ENCODE assay signal across 8 cellular contexts in genomic region chr6:117674503-117674902, GRCh38. TPM values are rescaled to one million over a fixed set of nuclear protein-coding genes. Genes with fewer than 3 reads are reported as not detected.
DNase-seq lines count a peak whose midpoint lies in the region; ATAC-seq and TF ChIP-seq lines count a peak whose summit lies in the region.

No MANE protein-coding gene starts in this region.

- H2BK120ac ChIP-seq in mesenchymal stem cell (ENCODE audit: low read depth, low read length), result no peak overlapping the region

- no peak overlapping the region for H3K14ac ChIP-seq in mesenchymal stem cell (ENCODE audit: low read length in 2 of 2)

- H3K4me1 ChIP-seq in right atrium auricular region, result peaks cover 0 to 33% of the 10 kb centered on the region in 2 donors
- peaks cover 0 to 9% of the 10 kb centered on the region in 2 donors for H3K4me1 ChIP-seq in ascending aorta
- peaks cover 4% of the 10 kb centered on the region for H3K4me1 ChIP-seq in mesenchymal stem cell (ENCODE audit: control insufficient read depth, insufficient read depth, low read depth, low read length)
- H3K4me1 ChIP-seq in uterus, result no peaks in the 10 kb centered on the region

- H3K4me2 ChIP-seq in mesenchymal stem cell (ENCODE audit: low read length, poor library complexity, severe bottlenecking), result peak overlapping the region; percentile 82

- H3K9ac ChIP-seq in mesenchymal stem cell (ENCODE audit: low read length), result peak overlapping the region; percentile 85

- TF ChIP-seq CTCF in right atrium auricular region (IDR thresholded peaks at IDR 0.05), result no peak
- no peak for TF ChIP-seq CTCF in ascending aorta (IDR thresholded peaks at IDR 0.05)
- TF ChIP-seq CTCF in uterus (IDR thresholded peaks at IDR 0.05), result no peak

- H3K4me3 ChIP-seq in right atrium auricular region, result peak overlapping the region; percentile 71 to 77
- H3K4me3 ChIP-seq in ascending aorta, result peak overlapping the region; percentile 81 to 92
- H3K4me3 ChIP-seq in mesenchymal stem cell (ENCODE audit: insufficient read depth in 1 of 2, low read depth in 1 of 2, low read length in 2 of 2), result peak overlapping the region in 1 of 2 experiments; percentile 89
- peak overlapping the region; percentile 65 to 79 for H3K4me3 ChIP-seq in uterus

- intact Hi-C loops in Right ventricle myocardium inferior (cut with DNase I) (no loop called here), ascending aorta (cut with DNase I) (loop anchor here (5.0 kb wide), 1 partner anchor 1223 kb away; no protein-coding TSS in a partner anchor), uterus (cut with DNase I; ENCODE audit: low total_unique reads) (no loop called here)

- H3K27ac ChIP-seq in right atrium auricular region, result peak overlapping the region in 1 of 2 donors; percentile 68
- peak overlapping the region; percentile 79 to 82 for H3K27ac ChIP-seq in ascending aorta
- H3K27ac ChIP-seq in mesenchymal stem cell (ENCODE audit: low read length, poor library complexity, severe bottlenecking), result no peak overlapping the region
- H3K27ac ChIP-seq in uterus, result peak overlapping the region; percentile 82 to 85

- H3K9me3 ChIP-seq in right atrium auricular region, result no peaks in the 10 kb centered on the region
- H3K9me3 ChIP-seq in ascending aorta, result no peaks in the 10 kb centered on the region
- H3K9me3 ChIP-seq in mesenchymal stem cell (ENCODE audit: control insufficient read depth, low read length), result no peaks in the 10 kb centered on the region
- no peaks in the 10 kb centered on the region for H3K9me3 ChIP-seq in uterus

- H3K36me3 ChIP-seq in right atrium auricular region (no peaks in the 10 kb centered on the region), ascending aorta (no peaks in the 10 kb centered on the region), mesenchymal stem cell (ENCODE audit: control insufficient read depth in 1 of 2, insufficient read depth in 2 of 2, low read depth in 1 of 2, low read length in 2 of 2) (no peaks in the 10 kb centered on the region), uterus (no peaks in the 10 kb centered on the region)

- H2AFZ ChIP-seq in mesenchymal stem cell (ENCODE audit: low read depth, low read length), result peak overlapping the region; percentile 73

- H3K27me3 ChIP-seq in right atrium auricular region (no peaks in the 10 kb centered on the region), ascending aorta (no peaks in the 10 kb centered on the region), mesenchymal stem cell (ENCODE audit: control insufficient read depth in 1 of 2, insufficient read depth in 1 of 2, low read length in 2 of 2) (no peaks in the 10 kb centered on the region), uterus (no peaks in the 10 kb centered on the region)

- no peak overlapping the region for H4K8ac ChIP-seq in mesenchymal stem cell (ENCODE audit: low read length)

- TF ChIP-seq POLR2A in uterus (IDR thresholded peaks at IDR 0.05), result no peak

- ATAC-seq in Right ventricle myocardium inferior, result no peak

- H2BK12ac ChIP-seq in mesenchymal stem cell (ENCODE audit: low read length in 2 of 2), result no peak overlapping the region

- DNase-seq in right atrium auricular region (ENCODE audit: low spot score) (no peak), Right ventricle myocardium inferior (ENCODE audit: missing footprints) (no peak), ascending aorta (ENCODE audit: low spot score in 2 of 2) (no peak), mesenchymal stem cell (no peak), uterus (no peak), SIG-M5 treated with dmso at 0.1 percent for 504 hours (lab: John Stamatoyannopoulos, UW; ENCODE audit: unreplicated experiment) (no peak), pons (ENCODE audit: low spot score) (no peak), NCI-H1048 (lab: John Stamatoyannopoulos, UW) (no peak)

- no peak overlapping the region for H3K23ac ChIP-seq in mesenchymal stem cell (ENCODE audit: low read length in 2 of 2)

- no peak overlapping the region for H3K4ac ChIP-seq in mesenchymal stem cell (ENCODE audit: low read depth in 1 of 2, low read length in 2 of 2)

- H2AK5ac ChIP-seq in mesenchymal stem cell (ENCODE audit: low read length, severe bottlenecking), result no peak overlapping the region

- no peak overlapping the region for H2BK15ac ChIP-seq in mesenchymal stem cell (ENCODE audit: low read depth, poor library complexity, severe bottlenecking)

- 42% methylated on average over 9 of the region's 10 CpGs for WGBS in mesenchymal stem cell

- peaks cover 10% of the 10 kb centered on the region for H3K79me1 ChIP-seq in mesenchymal stem cell (replicated peaks; ENCODE audit: low read length, poor library complexity, severe bottlenecking)

- no peak overlapping the region for H3K18ac ChIP-seq in mesenchymal stem cell (ENCODE audit: low read depth in 1 of 2, low read length in 2 of 2)

- H2BK5ac ChIP-seq in mesenchymal stem cell (ENCODE audit: low read depth, low read length, poor library complexity, severe bottlenecking), result no peak overlapping the region

- H4K91ac ChIP-seq in mesenchymal stem cell (ENCODE audit: low read length), result no peak overlapping the region

RNA-seq across cellular contexts. Expression of gene NUS1, which starts 0.8 kb away (rescaled TPM):
- total RNA-seq in right atrium auricular region (10 to 100 TPM; 10.8 to 15.5 TPM), Right ventricle myocardium inferior (13.5 TPM), ascending aorta (14.6 TPM), uterus (10 to 100 TPM in 3 of 4 donors, 1 to 10 TPM in 1; 6.1 to 34.6 (median 25.8) TPM)
- 35.9 TPM for polyA plus RNA-seq in mesenchymal stem cell (2013, experiment 1 of 2)
- 37.2 TPM for polyA plus RNA-seq in mesenchymal stem cell (2013, experiment 2 of 2)
